In genomic region chr4:139833131-139833930, GRCh38 we compare ENCODE assay signal across 16 cellular contexts.
DNase-seq lines count a peak whose midpoint lies in the region; ATAC-seq and TF ChIP-seq lines count a peak whose summit lies in the region.
"Had no signal": no experiment of that assay in that cellular context is flagged by ENCODE, and none has a peak within 500 bp of the region (broad histone marks: within the 10 kb centered on the region; RNA-seq: fewer than 3 reads in every experiment).

No MANE protein-coding gene starts in this region.

- no peak overlapping the region for H3K4me3 ChIP-seq in GM23338
- H3K4me3 ChIP-seq in upper lobe of right lung, result no peak overlapping the region
- H3K4me3 ChIP-seq: right atrium auricular region, SJSA1 had no signal

- H3K36me3 ChIP-seq in GM23338 (ENCODE audit: insufficient read depth) (no peaks in the 10 kb centered on the region), upper lobe of right lung (no peaks in the 10 kb centered on the region)
- H3K36me3 ChIP-seq: right atrium auricular region, SJSA1 had no signal

- H3K9me2 ChIP-seq in GM23338 (ENCODE audit: insufficient read depth), result no peaks in the 10 kb centered on the region

- no peak overlapping the region for H2AFZ ChIP-seq in GM23338

- H3K27ac Mint-ChIP-seq in GM23338, result no peak overlapping the region; the same call in 1 of the 2 replicates
- peak overlapping the region; percentile 79 to 83 (median 82) for H3K27ac Mint-ChIP-seq in nephron
- H3K27ac Mint-ChIP-seq in natural killer cell treated with Interleukin-12 subunit alpha and Interleukin-12 subunit beta and Interleukin-15 and Interleukin-18, amount 100 ng/mL, for 72 hours, result no peak overlapping the region
- H3K27ac Mint-ChIP-seq: dendritic cell treated with granulocyte-macrophage colony-stimulating factor and Interleukin-4, amounts not matched to agents 40 ng/mL and 50 ng/mL, for 4 days; naive thymus-derived CD8-positive, alpha-beta T cell had no signal

- H3K79me2 ChIP-seq in GM23338 (replicated peaks; ENCODE audit: insufficient read depth), result no peaks in the 10 kb centered on the region

- H3K4me1 ChIP-seq in GM23338 (ENCODE audit: insufficient read depth) (peaks cover 39% of the 10 kb centered on the region), upper lobe of right lung (peaks cover 7% of the 10 kb centered on the region)
- H3K4me1 ChIP-seq: right atrium auricular region, SJSA1 had no signal

- 0 out of 4 replicates have a peak, but pooled peaks of 1 of the 2 experiments have one; percentile 20 for TF ChIP-seq CTCF in GM23338 (conservative IDR thresholded peaks at IDR 0.05; ENCODE audit: low read depth in 2 of 2)
- TF ChIP-seq CTCF in VCaP (conservative IDR thresholded peaks at IDR 0.05), result no peak
- TF ChIP-seq CTCF in nephron (IDR thresholded peaks at IDR 0.05; ENCODE audit: unreplicated experiment in 3 of 3), result peak in 1 of 3 experiments; percentile 13
- no peak for TF ChIP-seq CTCF in upper lobe of right lung (IDR thresholded peaks at IDR 0.05)

- H3K4me1 Mint-ChIP-seq in GM23338 (peaks cover 37% of the 10 kb centered on the region), nephron (peaks cover 59% of the 10 kb centered on the region)
- H3K4me1 Mint-ChIP-seq in natural killer cell treated with Interleukin-12 subunit alpha and Interleukin-12 subunit beta and Interleukin-15 and Interleukin-18, amount 100 ng/mL, for 72 hours (ENCODE audit: low read depth in 2 of 2), result no peaks in the 10 kb centered on the region

- no peaks in the 10 kb centered on the region for H3F3A ChIP-seq in GM23338 (replicated peaks; ENCODE audit: low read depth)

- H3K9me3 Mint-ChIP-seq in GM23338, result no peaks in the 10 kb centered on the region
- no peaks in the 10 kb centered on the region for H3K9me3 Mint-ChIP-seq in nephron
- no peaks in the 10 kb centered on the region for H3K9me3 Mint-ChIP-seq in natural killer cell treated with Interleukin-12 subunit alpha and Interleukin-12 subunit beta and Interleukin-15 and Interleukin-18, amount 100 ng/mL, for 72 hours
- H3K9me3 Mint-ChIP-seq: naive thymus-derived CD8-positive, alpha-beta T cell had no signal

- no peaks in the 10 kb centered on the region for H3K9me3 ChIP-seq in upper lobe of right lung
- H3K9me3 ChIP-seq: right atrium auricular region, SJSA1 had no signal

- H3K4me3 Mint-ChIP-seq in GM23338 (no peak overlapping the region), nephron (peak overlapping the region; percentile 10 to 55 (median 38))
- no peak overlapping the region for H3K4me3 Mint-ChIP-seq in natural killer cell treated with Interleukin-12 subunit alpha and Interleukin-12 subunit beta and Interleukin-15 and Interleukin-18, amount 100 ng/mL, for 72 hours
- H3K4me3 Mint-ChIP-seq: dendritic cell treated with granulocyte-macrophage colony-stimulating factor and Interleukin-4, amounts not matched to agents 40 ng/mL and 50 ng/mL, for 4 days; naive thymus-derived CD8-positive, alpha-beta T cell had no signal

- H3K36me3 Mint-ChIP-seq in GM23338 (ENCODE audit: low read depth) (no peaks in the 10 kb centered on the region), nephron (ENCODE audit: low read depth) (no peaks in the 10 kb centered on the region)
- no peaks in the 10 kb centered on the region for H3K36me3 Mint-ChIP-seq in natural killer cell treated with Interleukin-12 subunit alpha and Interleukin-12 subunit beta and Interleukin-15 and Interleukin-18, amount 100 ng/mL, for 72 hours
- H3K36me3 Mint-ChIP-seq: naive thymus-derived CD8-positive, alpha-beta T cell had no signal

- DNase-seq in GM23338 (ENCODE audit: low spot score) (peak; percentile 65), NCI-H1694 treated with DMSO at 0.1 percent for 48 hours (lab: John Stamatoyannopoulos, UW) (peak; percentile 81), upper lobe of right lung (no peak)
- no peak for DNase-seq in natural killer cell treated with Interleukin-12 subunit alpha and Interleukin-12 subunit beta and Interleukin-15 and Interleukin-18, amount 100 ng/mL, for 72 hours (ENCODE audit: low spot score)
- DNase-seq: activated naive CD4-positive, alpha-beta T cell treated with Interleukin-2 at 50 U/mL for 16 hours; EL; hippocampal formation; left ventricle myocardium superior; naive thymus-derived CD8-positive, alpha-beta T cell; stimulated activated CD4-positive, alpha-beta T cell treated with anti-CD3 and anti-CD28 coated beads, Interleukin-2, amount 100 ng/mL, for 24 hours had no signal

- H3K27me3 Mint-ChIP-seq in GM23338 (ENCODE audit: insufficient read depth, low read depth, poor library complexity), result no peaks in the 10 kb centered on the region
- no peaks in the 10 kb centered on the region for H3K27me3 Mint-ChIP-seq in nephron (ENCODE audit: low read depth)
- H3K27me3 Mint-ChIP-seq in natural killer cell treated with Interleukin-12 subunit alpha and Interleukin-12 subunit beta and Interleukin-15 and Interleukin-18, amount 100 ng/mL, for 72 hours, result peaks cover 7 to 17% of the 10 kb centered on the region in 2 donors
- H3K27me3 Mint-ChIP-seq: dendritic cell treated with granulocyte-macrophage colony-stimulating factor and Interleukin-4, amounts not matched to agents 40 ng/mL and 50 ng/mL, for 4 days had no signal

- no peak overlapping the region for H3K27ac ChIP-seq in GM23338 (ENCODE audit: low read depth)
- peak overlapping the region; percentile 54; the same call in 1 of the 2 replicates for H3K27ac ChIP-seq in VCaP
- no peak overlapping the region for H3K27ac ChIP-seq in upper lobe of right lung
- H3K27ac ChIP-seq: right atrium auricular region, SJSA1 had no signal

- no peaks in the 10 kb centered on the region for H4K20me1 ChIP-seq in GM23338 (replicated peaks; ENCODE audit: insufficient read depth)

- ATAC-seq in GM23338 (peak; percentile 77), GM19035 (IDR thresholded peaks at IDR 0.05; ENCODE audit: unreplicated experiment) (no peak), upper lobe of right lung (no peak)
- ATAC-seq in natural killer cell treated with Interleukin-12 subunit alpha and Interleukin-12 subunit beta and Interleukin-15 and Interleukin-18, amount 100 ng/mL, for 72 hours, result no peak
- ATAC-seq: left ventricle myocardium superior; naive thymus-derived CD8-positive, alpha-beta T cell had no signal

- peak overlapping the region; percentile 58 for H3K4me2 ChIP-seq in GM23338

- H3K27me3 ChIP-seq in GM23338 (ENCODE audit: insufficient read depth) (no peaks in the 10 kb centered on the region), upper lobe of right lung (no peaks in the 10 kb centered on the region)
- H3K27me3 ChIP-seq: right atrium auricular region, SJSA1 had no signal

- intact Hi-C loops in upper lobe of right lung (cut with DNase I), result no loop called here

TF ChIP-seq in GM23338, 12 proteins besides CTCF, POLR2A, EP300 and RAD21 (continues in another document):
- no peak for TF ChIP-seq CREB1 (CRISPR knock-in tag; IDR thresholded peaks at IDR 0.05; ENCODE audit: low read depth)
- TF ChIP-seq POLR2AphosphoS5 (IDR thresholded peaks at IDR 0.05; ENCODE audit: low read depth), result no peak
- TF ChIP-seq EZH2phosphoT487 (IDR thresholded peaks at IDR 0.05; ENCODE audit: unreplicated experiment), result no peak
- TF ChIP-seq STAT1 (IDR thresholded peaks at IDR 0.05; ENCODE audit: unreplicated experiment), result no peak
- TF ChIP-seq NANOG (IDR thresholded peaks at IDR 0.05; ENCODE audit: borderline replicate concordance), result no peak
- TF ChIP-seq ZNF114 (CRISPR knock-in tag; IDR thresholded peaks at IDR 0.05), result no peak
- no peak for TF ChIP-seq EZH2 (IDR thresholded peaks at IDR 0.05; ENCODE audit: low read depth, unreplicated experiment)
- TF ChIP-seq ETS1 (IDR thresholded peaks at IDR 0.05), result no peak
- TF ChIP-seq ZNF331 (CRISPR knock-in tag; IDR thresholded peaks at IDR 0.05; ENCODE audit: low read depth), result no peak
- no peak for TF ChIP-seq REST (IDR thresholded peaks at IDR 0.05; ENCODE audit: unreplicated experiment)
- no peak for TF ChIP-seq JUNB (IDR thresholded peaks at IDR 0.05; ENCODE audit: unreplicated experiment)

Comparison
In these comparisons a context has a peak if more than half of its experiments do, and no peak if none do; other contexts are left out.
1. DNase-seq: peak in GM23338 (single experiment) and NCI-H1694 treated with DMSO at 0.1 percent for 48 hours (single experiment); none in natural killer cell treated with Interleukin-12 subunit alpha and Interleukin-12 subunit beta and Interleukin-15 and Interleukin-18, amount 100 ng/mL, for 72 hours (single experiment) and upper lobe of right lung (single experiment).
2. H3K27ac Mint-ChIP-seq: peak in nephron (3 of 3); none in GM23338 (single experiment) and natural killer cell treated with Interleukin-12 subunit alpha and Interleukin-12 subunit beta and Interleukin-15 and Interleukin-18, amount 100 ng/mL, for 72 hours (0 of 2).
3. H3K4me3 Mint-ChIP-seq: peak in nephron (3 of 3); none in GM23338 (single experiment) and natural killer cell treated with Interleukin-12 subunit alpha and Interleukin-12 subunit beta and Interleukin-15 and Interleukin-18, amount 100 ng/mL, for 72 hours (single experiment).